Comparison of ENCODE assay signal across 18 cellular contexts in the genomic region with DNA sequence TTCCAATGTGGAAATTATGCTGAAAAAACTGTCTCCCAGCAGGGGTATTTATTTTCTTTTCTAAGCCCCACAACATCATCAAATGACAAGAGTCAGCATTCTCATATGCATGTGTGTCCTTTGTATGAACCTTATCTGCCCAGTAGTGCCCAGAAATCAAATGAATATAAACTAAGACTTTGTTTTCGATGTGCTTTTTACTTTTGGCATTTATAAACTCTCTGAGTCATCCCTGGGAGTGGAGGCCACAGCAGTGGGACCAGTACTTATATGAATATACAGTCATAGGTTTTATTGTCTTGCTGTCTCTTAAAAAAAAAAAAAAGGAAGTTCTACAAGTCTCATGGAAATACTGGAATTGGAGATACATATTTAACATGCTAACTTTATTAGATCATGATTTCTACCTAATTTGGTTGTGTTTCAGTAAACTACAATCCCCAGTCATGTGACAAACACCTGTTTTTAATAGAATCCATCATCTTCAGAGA.
DNase-seq lines count a peak whose midpoint lies in the region; ATAC-seq and TF ChIP-seq lines count a peak whose summit lies in the region.
"Had no signal": no experiment of that assay in that cellular context is flagged by ENCODE, and none has a peak within 500 bp of the region (broad histone marks: within the 10 kb centered on the region; RNA-seq: fewer than 3 reads in every experiment).

No MANE protein-coding gene starts in this region.

- no peaks in the 10 kb centered on the region for H3K27me3 Mint-ChIP-seq in chondrocyte (ENCODE audit: low read depth)
- H3K27me3 Mint-ChIP-seq: dendritic cell treated with granulocyte-macrophage colony-stimulating factor and Interleukin-4, amounts not matched to agents 40 ng/mL and 50 ng/mL, for 4 days had no signal

- TF ChIP-seq CTCF in foreskin fibroblast (IDR thresholded peaks at IDR 0.05; ENCODE audit: low read depth, low read length) (no peak), chondrocyte (IDR thresholded peaks at IDR 0.05) (no peak)

- peaks cover 29% of the 10 kb centered on the region for H3K36me3 Mint-ChIP-seq in chondrocyte (ENCODE audit: low read depth)

- peaks cover 21% of the 10 kb centered on the region for H3K4me1 Mint-ChIP-seq in chondrocyte (ENCODE audit: low read depth)
- H3K4me1 Mint-ChIP-seq: neural progenitor cell had no signal

- H3K9me3 Mint-ChIP-seq in chondrocyte (ENCODE audit: low read depth), result peaks cover 8% of the 10 kb centered on the region
- H3K9me3 Mint-ChIP-seq: dendritic cell treated with granulocyte-macrophage colony-stimulating factor and Interleukin-4, amounts not matched to agents 40 ng/mL and 50 ng/mL, for 4 days; neural progenitor cell had no signal

- CTCF ChIA-PET in HEK293T (lab: Yijun Ruan, JAX), result no interaction called here

- no peak overlapping the region for H3K27ac Mint-ChIP-seq in chondrocyte (ENCODE audit: unreplicated experiment)
- H3K27ac Mint-ChIP-seq: activated CD8-positive, alpha-beta T cell treated with anti-CD3 and anti-CD28 coated beads, Interleukin-2, amount 10 ng/mL, durations not matched to agents 7 days and 5 days; dendritic cell treated with granulocyte-macrophage colony-stimulating factor and Interleukin-4, amounts not matched to agents 40 ng/mL and 50 ng/mL, for 4 days had no signal

- H3K4me3 ChIP-seq in foreskin fibroblast (ENCODE audit: low read depth in 1 of 2, low read length in 2 of 2), result no peak overlapping the region
- H3K4me3 ChIP-seq: neural progenitor cell, upper lobe of left lung had no signal

- DNase-seq in A172 (ENCODE audit: low spot score) (peak; percentile 62), HEK293T (ENCODE audit: extremely low spot score) (no peak), amniotic epithelial cell (ENCODE audit: low read depth) (peak; percentile 51), foreskin fibroblast (peak; percentile 50 to 78), NCI-H1105 treated with DMSO at 0.1 percent for 48 hours (lab: John Stamatoyannopoulos, UW) (no peak), putamen (ENCODE audit: low spot score) (no peak), chondrocyte (ENCODE audit: low spot score) (no peak)
- DNase-seq: activated CD8-positive, alpha-beta T cell treated with anti-CD3 and anti-CD28 coated beads, Interleukin-2, amount 10 ng/mL, durations not matched to agents 7 days and 5 days; activated naive CD4-positive, alpha-beta T cell treated with anti-CD3 and anti-CD28 coated beads, Interleukin-2, amount 50 U/mL, for 16 hours; DND-41; glutamatergic neuron; MM.1S; upper lobe of left lung had no signal

- ATAC-seq in GM21447 (IDR thresholded peaks at IDR 0.05; ENCODE audit: unreplicated experiment), result no peak
- ATAC-seq: activated CD8-positive, alpha-beta T cell treated with anti-CD3 and anti-CD28 coated beads, Interleukin-2, amount 10 ng/mL, durations not matched to agents 7 days and 5 days; left lobe of liver; Panc1 had no signal

- POLR2A ChIA-PET in HEK293T (lab: Yijun Ruan, JAX), result no interaction called here

- no peak overlapping the region for H3K4me3 Mint-ChIP-seq in chondrocyte (ENCODE audit: unreplicated experiment)
- H3K4me3 Mint-ChIP-seq: activated CD8-positive, alpha-beta T cell treated with anti-CD3 and anti-CD28 coated beads, Interleukin-2, amount 10 ng/mL, durations not matched to agents 7 days and 5 days; dendritic cell treated with granulocyte-macrophage colony-stimulating factor and Interleukin-4, amounts not matched to agents 40 ng/mL and 50 ng/mL, for 4 days; neural progenitor cell had no signal

TF ChIP-seq in HEK293T, 16 proteins besides CTCF, POLR2A, EP300 and RAD21:
- TF ChIP-seq ZNF384 (IDR thresholded peaks at IDR 0.05), result 0 out of 2 replicates have a peak, but pooled peaks have one; percentile 14
- TF ChIP-seq, protein P1, sequence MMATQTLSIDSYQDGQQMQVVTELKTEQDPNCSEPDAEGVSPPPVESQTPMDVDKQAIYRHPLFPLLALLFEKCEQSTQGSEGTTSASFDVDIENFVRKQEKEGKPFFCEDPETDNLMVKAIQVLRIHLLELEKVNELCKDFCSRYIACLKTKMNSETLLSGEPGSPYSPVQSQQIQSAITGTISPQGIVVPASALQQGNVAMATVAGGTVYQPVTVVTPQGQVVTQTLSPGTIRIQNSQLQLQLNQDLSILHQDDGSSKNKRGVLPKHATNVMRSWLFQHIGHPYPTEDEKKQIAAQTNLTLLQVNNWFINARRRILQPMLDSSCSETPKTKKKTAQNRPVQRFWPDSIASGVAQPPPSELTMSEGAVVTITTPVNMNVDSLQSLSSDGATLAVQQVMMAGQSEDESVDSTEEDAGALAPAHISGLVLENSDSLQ (IDR thresholded peaks at IDR 0.05), result no peak

Comparison
In these comparisons a context has a peak if more than half of its experiments do, and no peak if none do; other contexts are left out.
1. DNase-seq: peak in A172 (single experiment), amniotic epithelial cell (single experiment) and foreskin fibroblast (2 of 2); none in HEK293T (single experiment), NCI-H1105 treated with DMSO at 0.1 percent for 48 hours (single experiment), putamen (single experiment) and chondrocyte (single experiment).